ENCODE assay signal across 2 cellular contexts in the genomic region with DNA sequence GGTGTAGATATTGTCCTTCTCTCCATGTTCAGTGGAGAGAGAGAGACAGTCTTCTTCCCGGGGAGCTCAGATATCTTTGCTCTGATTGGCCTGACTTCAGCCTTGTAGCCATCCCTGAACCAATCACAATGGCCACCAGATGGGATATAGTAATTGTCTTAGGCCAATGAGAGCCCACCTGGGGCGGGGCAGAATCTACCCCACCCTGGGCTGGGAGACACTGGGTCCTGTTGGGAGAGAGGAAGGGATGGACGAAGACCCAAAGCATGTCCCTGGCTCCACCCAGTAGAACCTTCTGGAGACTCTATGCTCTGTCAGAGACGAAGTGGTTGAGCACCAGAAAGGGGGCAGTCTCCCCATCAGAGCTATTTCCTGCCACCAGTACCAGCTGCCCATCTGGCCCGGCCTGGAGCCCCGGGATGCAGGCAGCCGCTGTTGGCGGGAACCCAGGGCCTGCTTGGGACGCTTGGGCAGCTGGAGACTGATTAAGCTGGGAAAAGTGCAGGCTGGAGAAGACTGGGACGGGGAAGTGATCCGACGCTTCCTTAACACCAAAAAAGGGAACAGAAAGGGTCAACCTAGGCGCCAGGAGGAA.
TF ChIP-seq lines count a peak whose summit lies in the region.

No MANE protein-coding gene starts in this region.

TF ChIP-seq in GM23338, 12 proteins besides CTCF, POLR2A, EP300 and RAD21:
- TF ChIP-seq CREB1 (CRISPR knock-in tag; IDR thresholded peaks at IDR 0.05; ENCODE audit: low read depth), result no peak
- TF ChIP-seq POLR2AphosphoS5 (IDR thresholded peaks at IDR 0.05; ENCODE audit: low read depth), result peak; percentile 23; the same call in 1 of the 2 replicates
- no peak for TF ChIP-seq STAT1 (IDR thresholded peaks at IDR 0.05; ENCODE audit: unreplicated experiment)
- no peak for TF ChIP-seq EZH2 (IDR thresholded peaks at IDR 0.05; ENCODE audit: low read depth, unreplicated experiment)
- no peak for TF ChIP-seq JUNB (IDR thresholded peaks at IDR 0.05; ENCODE audit: unreplicated experiment)

TF ChIP-seq in K562, 482 proteins besides CTCF, POLR2A, EP300 and RAD21:
- peak; percentile 46 for TF ChIP-seq NFYB (IDR thresholded peaks at IDR 0.05; ENCODE audit: extremely low read depth, insufficient read length)
- peak; percentile 57 for TF ChIP-seq FOS (IDR thresholded peaks at IDR 0.05; ENCODE audit: extremely low read depth, insufficient read length)
- TF ChIP-seq, protein P1, sequence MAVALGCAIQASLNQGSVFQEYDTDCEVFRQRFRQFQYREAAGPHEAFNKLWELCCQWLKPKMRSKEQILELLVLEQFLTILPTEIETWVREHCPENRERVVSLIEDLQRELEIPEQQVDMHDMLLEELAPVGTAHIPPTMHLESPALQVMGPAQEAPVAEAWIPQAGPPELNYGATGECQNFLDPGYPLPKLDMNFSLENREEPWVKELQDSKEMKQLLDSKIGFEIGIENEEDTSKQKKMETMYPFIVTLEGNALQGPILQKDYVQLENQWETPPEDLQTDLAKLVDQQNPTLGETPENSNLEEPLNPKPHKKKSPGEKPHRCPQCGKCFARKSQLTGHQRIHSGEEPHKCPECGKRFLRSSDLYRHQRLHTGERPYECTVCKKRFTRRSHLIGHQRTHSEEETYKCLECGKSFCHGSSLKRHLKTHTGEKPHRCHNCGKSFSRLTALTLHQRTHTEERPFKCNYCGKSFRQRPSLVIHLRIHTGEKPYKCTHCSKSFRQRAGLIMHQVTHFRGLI (CRISPR knock-in tag; IDR thresholded peaks at IDR 0.05), result no peak
- TF ChIP-seq, protein P2, sequence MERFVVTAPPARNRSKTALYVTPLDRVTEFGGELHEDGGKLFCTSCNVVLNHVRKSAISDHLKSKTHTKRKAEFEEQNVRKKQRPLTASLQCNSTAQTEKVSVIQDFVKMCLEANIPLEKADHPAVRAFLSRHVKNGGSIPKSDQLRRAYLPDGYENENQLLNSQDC (CRISPR knock-in tag; IDR thresholded peaks at IDR 0.05), result no peak
- TF ChIP-seq RBM25 (IDR thresholded peaks at IDR 0.05; ENCODE audit: low read depth, low read length, severe bottlenecking), result peak; percentile 43
TF ChIP-seq in K562: peak in this region for 3.
